Comparison of ENCODE assay signal across 1 cellular context in the genomic region with DNA sequence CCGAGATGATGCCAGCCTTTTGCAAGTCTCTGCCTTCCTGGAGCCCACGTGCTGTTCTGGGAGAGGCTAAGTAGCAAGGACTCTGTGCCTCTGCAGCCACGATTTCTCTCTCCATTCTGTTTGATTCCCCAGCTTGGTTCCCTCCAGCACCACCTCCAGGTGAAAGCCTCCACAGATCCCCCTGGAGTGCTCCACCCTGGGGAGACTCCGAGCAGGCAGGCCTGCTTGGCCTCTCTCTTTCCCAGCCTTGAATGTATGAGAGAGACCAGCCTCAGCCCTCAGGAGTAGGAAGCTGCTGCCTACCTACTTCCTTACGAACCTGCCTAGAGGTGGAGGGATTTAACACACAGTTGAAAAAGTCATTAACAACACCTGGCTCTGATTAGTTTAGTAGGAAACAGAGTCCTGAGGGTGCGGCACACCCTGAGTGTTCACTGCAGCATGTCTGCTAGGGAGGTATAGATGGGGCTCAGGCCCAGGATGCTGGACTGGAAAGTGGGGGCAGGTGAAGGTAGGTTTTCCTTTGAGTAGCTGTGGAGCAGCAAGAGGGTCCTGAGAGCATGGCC.
TF ChIP-seq lines count a peak whose summit lies in the region.

No MANE protein-coding gene starts in this region.

TF ChIP-seq in HepG2, 621 proteins besides CTCF, POLR2A, EP300 and RAD21 (continued from another document):
- TF ChIP-seq, protein P1, sequence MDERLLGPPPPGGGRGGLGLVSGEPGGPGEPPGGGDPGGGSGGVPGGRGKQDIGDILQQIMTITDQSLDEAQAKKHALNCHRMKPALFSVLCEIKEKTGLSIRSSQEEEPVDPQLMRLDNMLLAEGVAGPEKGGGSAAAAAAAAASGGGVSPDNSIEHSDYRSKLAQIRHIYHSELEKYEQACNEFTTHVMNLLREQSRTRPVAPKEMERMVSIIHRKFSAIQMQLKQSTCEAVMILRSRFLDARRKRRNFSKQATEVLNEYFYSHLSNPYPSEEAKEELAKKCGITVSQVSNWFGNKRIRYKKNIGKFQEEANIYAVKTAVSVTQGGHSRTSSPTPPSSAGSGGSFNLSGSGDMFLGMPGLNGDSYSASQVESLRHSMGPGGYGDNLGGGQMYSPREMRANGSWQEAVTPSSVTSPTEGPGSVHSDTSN (CRISPR knock-in tag; IDR thresholded peaks at IDR 0.05), result no peak
- TF ChIP-seq, protein P2, sequence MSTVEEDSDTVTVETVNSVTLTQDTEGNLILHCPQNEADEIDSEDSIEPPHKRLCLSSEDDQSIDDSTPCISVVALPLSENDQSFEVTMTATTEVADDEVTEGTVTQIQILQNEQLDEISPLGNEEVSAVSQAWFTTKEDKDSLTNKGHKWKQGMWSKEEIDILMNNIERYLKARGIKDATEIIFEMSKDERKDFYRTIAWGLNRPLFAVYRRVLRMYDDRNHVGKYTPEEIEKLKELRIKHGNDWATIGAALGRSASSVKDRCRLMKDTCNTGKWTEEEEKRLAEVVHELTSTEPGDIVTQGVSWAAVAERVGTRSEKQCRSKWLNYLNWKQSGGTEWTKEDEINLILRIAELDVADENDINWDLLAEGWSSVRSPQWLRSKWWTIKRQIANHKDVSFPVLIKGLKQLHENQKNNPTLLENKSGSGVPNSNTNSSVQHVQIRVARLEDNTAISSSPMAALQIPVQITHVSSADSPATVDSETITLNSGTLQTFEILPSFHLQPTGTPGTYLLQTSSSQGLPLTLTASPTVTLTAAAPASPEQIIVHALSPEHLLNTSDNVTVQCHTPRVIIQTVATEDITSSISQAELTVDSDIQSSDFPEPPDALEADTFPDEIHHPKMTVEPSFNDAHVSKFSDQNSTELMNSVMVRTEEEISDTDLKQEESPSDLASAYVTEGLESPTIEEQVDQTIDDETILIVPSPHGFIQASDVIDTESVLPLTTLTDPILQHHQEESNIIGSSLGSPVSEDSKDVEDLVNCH (CRISPR knock-in tag; IDR thresholded peaks at IDR 0.05), result no peak
- TF ChIP-seq ZNF484 (CRISPR knock-in tag; IDR thresholded peaks at IDR 0.05; ENCODE audit: borderline replicate concordance, low read depth), result no peak
- TF ChIP-seq, protein P3, sequence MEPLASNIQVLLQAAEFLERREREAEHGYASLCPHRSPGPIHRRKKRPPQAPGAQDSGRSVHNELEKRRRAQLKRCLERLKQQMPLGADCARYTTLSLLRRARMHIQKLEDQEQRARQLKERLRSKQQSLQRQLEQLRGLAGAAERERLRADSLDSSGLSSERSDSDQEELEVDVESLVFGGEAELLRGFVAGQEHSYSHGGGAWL (CRISPR knock-in tag; IDR thresholded peaks at IDR 0.05), result no peak
- TF ChIP-seq ZNF562 (CRISPR knock-in tag; IDR thresholded peaks at IDR 0.05; ENCODE audit: borderline replicate concordance), result no peak
- TF ChIP-seq ZBTB7A (CRISPR knock-in tag; IDR thresholded peaks at IDR 0.05), result no peak
- no peak for TF ChIP-seq FOXO1 (CRISPR knock-in tag; IDR thresholded peaks at IDR 0.05)
- no peak for TF ChIP-seq ZEB1 (IDR thresholded peaks at IDR 0.05; ENCODE audit: insufficient replicate concordance, low read depth)
- TF ChIP-seq CBX2 (IDR thresholded peaks at IDR 0.05; ENCODE audit: low read depth, low read length), result no peak
- no peak for TF ChIP-seq CBX2 (CRISPR knock-in tag; IDR thresholded peaks at IDR 0.05; ENCODE audit: low read depth)
